Comparison of ENCODE assay signal across 8 cellular contexts in the genomic region with DNA sequence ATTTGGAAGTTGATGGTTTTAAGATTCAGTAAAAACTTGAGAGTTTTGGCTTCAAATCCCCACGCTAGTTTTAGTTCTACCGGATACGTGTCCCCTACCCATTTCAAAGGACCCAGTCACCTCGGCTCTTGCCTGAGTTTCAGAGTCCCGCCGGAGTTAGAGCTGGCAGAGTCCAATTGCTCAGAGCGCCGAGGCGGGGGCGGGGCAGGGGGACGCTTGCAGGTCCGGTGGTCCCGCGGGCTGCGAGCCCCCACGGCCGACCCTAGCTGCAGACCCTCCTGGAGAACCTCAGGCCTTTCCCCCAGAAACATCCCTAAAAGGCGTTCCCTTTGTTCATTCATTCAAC. TPM values are rescaled to one million over a fixed set of nuclear protein-coding genes. Genes with fewer than 3 reads are reported as not detected.
DNase-seq lines count a peak whose midpoint lies in the region; ATAC-seq and TF ChIP-seq lines count a peak whose summit lies in the region.

No MANE protein-coding gene starts in this region.

- H3K4me1 ChIP-seq in ascending aorta (peaks cover 4 to 20% of the 10 kb centered on the region in 2 donors), iPS-20b (ENCODE audit: insufficient read depth, low read length) (peaks cover 5% of the 10 kb centered on the region; the same call in 1 of the 2 replicates)

- H3K36me3 ChIP-seq in ascending aorta (peaks cover 0 to 5% of the 10 kb centered on the region in 2 donors), iPS-20b (ENCODE audit: insufficient read depth, low read depth, low read length) (peaks cover 8% of the 10 kb centered on the region)

- H3K27me3 ChIP-seq in ascending aorta (no peaks in the 10 kb centered on the region), iPS-20b (ENCODE audit: insufficient read depth, low read length) (no peaks in the 10 kb centered on the region)

- peak overlapping the region; percentile 95 for H3K9ac ChIP-seq in iPS-20b (ENCODE audit: low read depth, low read length)

- ATAC-seq in HG03432 (IDR thresholded peaks at IDR 0.05; ENCODE audit: unreplicated experiment) (peak; percentile 34), SK-N-SH treated with all-trans-retinoic acid at 6 μM for 48 hours (peak; percentile 57)

- H3K4me3 ChIP-seq in ascending aorta, result peak overlapping the region; percentile 61 to 67
- H3K4me3 ChIP-seq in iPS-20b (ENCODE audit: low read length), result peak overlapping the region; percentile 90

- peak; percentile 77 to 84 for DNase-seq in NCI-H446 (lab: John Stamatoyannopoulos, UW)
- DNase-seq in NCI-H446 treated with DMSO at 0.1 percent for 48 hours (lab: John Stamatoyannopoulos, UW), result no peak
- DNase-seq in ascending aorta (ENCODE audit: low spot score in 2 of 2), result peak in 1 of 2 donors; percentile 83
- peak; percentile 13 for DNase-seq in smooth muscle cell of the brain vasculature (ENCODE audit: low read depth, low spot score)
- no peak for DNase-seq in NCI-H1092 (lab: John Stamatoyannopoulos, UW)

- H3K9me3 ChIP-seq in ascending aorta (no peaks in the 10 kb centered on the region), iPS-20b (ENCODE audit: insufficient read depth, low read depth, low read length) (no peaks in the 10 kb centered on the region)

- TF ChIP-seq CTCF in ascending aorta (IDR thresholded peaks at IDR 0.05), result no peak

- intact Hi-C loops in ascending aorta (cut with DNase I), result loop anchor here (2.0 to 5.0 kb wide), 3 partner anchors 56 to 215 kb away; partner anchors contain the start of genes CIART and OTUD7B

- H3K27ac ChIP-seq in ascending aorta, result peak overlapping the region; percentile 83 to 90
- H3K27ac ChIP-seq in iPS-20b (ENCODE audit: low read length), result peak overlapping the region; percentile 93

TF ChIP-seq in SK-N-SH treated with all-trans-retinoic acid at 6 μM for 48 hours, 23 proteins besides CTCF, POLR2A, EP300 and RAD21:
- TF ChIP-seq TOX (CRISPR knock-in tag; IDR thresholded peaks at IDR 0.05; ENCODE audit: borderline replicate concordance), result no peak
- no peak for TF ChIP-seq OSR1 (CRISPR knock-in tag; IDR thresholded peaks at IDR 0.05)
- no peak for TF ChIP-seq ZFP3 (CRISPR knock-in tag; IDR thresholded peaks at IDR 0.05)
- no peak for TF ChIP-seq ZNF565 (CRISPR knock-in tag; conservative IDR thresholded peaks at IDR 0.05; ENCODE audit: low read depth)
- no peak for TF ChIP-seq GLIS3 (CRISPR knock-in tag; IDR thresholded peaks at IDR 0.05)
- no peak for TF ChIP-seq TCF4 (CRISPR knock-in tag; IDR thresholded peaks at IDR 0.05; ENCODE audit: borderline replicate concordance)
- TF ChIP-seq ZC3H10 (CRISPR knock-in tag; IDR thresholded peaks at IDR 0.05), result no peak
- no peak for TF ChIP-seq PATZ1 (CRISPR knock-in tag; IDR thresholded peaks at IDR 0.05; ENCODE audit: borderline replicate concordance)
- TF ChIP-seq CREB5 (CRISPR knock-in tag; IDR thresholded peaks at IDR 0.05; ENCODE audit: low read depth), result no peak
- no peak for TF ChIP-seq TSHZ2 (CRISPR knock-in tag; IDR thresholded peaks at IDR 0.05)
- no peak for TF ChIP-seq ZNF70 (CRISPR knock-in tag; IDR thresholded peaks at IDR 0.05)
- TF ChIP-seq, protein P1, sequence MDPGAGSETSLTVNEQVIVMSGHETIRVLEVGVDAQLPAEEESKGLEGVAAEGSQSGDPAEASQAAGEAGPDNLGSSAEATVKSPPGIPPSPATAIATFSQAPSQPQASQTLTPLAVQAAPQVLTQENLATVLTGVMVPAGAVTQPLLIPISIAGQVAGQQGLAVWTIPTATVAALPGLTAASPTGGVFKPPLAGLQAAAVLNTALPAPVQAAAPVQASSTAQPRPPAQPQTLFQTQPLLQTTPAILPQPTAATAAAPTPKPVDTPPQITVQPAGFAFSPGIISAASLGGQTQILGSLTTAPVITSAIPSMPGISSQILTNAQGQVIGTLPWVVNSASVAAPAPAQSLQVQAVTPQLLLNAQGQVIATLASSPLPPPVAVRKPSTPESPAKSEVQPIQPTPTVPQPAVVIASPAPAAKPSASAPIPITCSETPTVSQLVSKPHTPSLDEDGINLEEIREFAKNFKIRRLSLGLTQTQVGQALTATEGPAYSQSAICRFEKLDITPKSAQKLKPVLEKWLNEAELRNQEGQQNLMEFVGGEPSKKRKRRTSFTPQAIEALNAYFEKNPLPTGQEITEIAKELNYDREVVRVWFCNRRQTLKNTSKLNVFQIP (CRISPR knock-in tag; IDR thresholded peaks at IDR 0.05; ENCODE audit: borderline replicate concordance, low read depth), result no peak
- TF ChIP-seq BACH2 (CRISPR knock-in tag; IDR thresholded peaks at IDR 0.05; ENCODE audit: borderline replicate concordance), result no peak
- no peak for TF ChIP-seq ARNTL (CRISPR knock-in tag; IDR thresholded peaks at IDR 0.05; ENCODE audit: borderline replicate concordance, low read depth)
- no peak for TF ChIP-seq RARB (CRISPR knock-in tag; IDR thresholded peaks at IDR 0.05)
- TF ChIP-seq PPARA (CRISPR knock-in tag; IDR thresholded peaks at IDR 0.05; ENCODE audit: borderline replicate concordance), result no peak
- TF ChIP-seq ESRRG (CRISPR knock-in tag; IDR thresholded peaks at IDR 0.05), result no peak
- TF ChIP-seq CSRNP3 (CRISPR knock-in tag; IDR thresholded peaks at IDR 0.05), result no peak
- no peak for TF ChIP-seq ISL1 (CRISPR knock-in tag; IDR thresholded peaks at IDR 0.05)
- no peak for TF ChIP-seq SNAI2 (CRISPR knock-in tag; IDR thresholded peaks at IDR 0.05)
TF ChIP-seq in SK-N-SH treated with all-trans-retinoic acid at 6 μM for 48 hours: peak in this region for 0.

RNA-seq across cellular contexts. Expression of gene VPS45, which starts 0.8 kb away (rescaled TPM):
- 11.3 TPM for total RNA-seq in ascending aorta

RNA-seq across cellular contexts. Expression of gene OTUD7B, which starts 56.3 kb away (rescaled TPM):
- 7.1 TPM for total RNA-seq in ascending aorta

Comparison
In these comparisons a context has a peak if more than half of its experiments do, and no peak if none do; other contexts are left out.
1. DNase-seq: peak in NCI-H446 (2 of 2) and smooth muscle cell of the brain vasculature (single experiment); none in NCI-H446 treated with DMSO at 0.1 percent for 48 hours (single experiment) and NCI-H1092 (single experiment).